Comparison of ENCODE assay signal across 8 cellular contexts in the genomic region with DNA sequence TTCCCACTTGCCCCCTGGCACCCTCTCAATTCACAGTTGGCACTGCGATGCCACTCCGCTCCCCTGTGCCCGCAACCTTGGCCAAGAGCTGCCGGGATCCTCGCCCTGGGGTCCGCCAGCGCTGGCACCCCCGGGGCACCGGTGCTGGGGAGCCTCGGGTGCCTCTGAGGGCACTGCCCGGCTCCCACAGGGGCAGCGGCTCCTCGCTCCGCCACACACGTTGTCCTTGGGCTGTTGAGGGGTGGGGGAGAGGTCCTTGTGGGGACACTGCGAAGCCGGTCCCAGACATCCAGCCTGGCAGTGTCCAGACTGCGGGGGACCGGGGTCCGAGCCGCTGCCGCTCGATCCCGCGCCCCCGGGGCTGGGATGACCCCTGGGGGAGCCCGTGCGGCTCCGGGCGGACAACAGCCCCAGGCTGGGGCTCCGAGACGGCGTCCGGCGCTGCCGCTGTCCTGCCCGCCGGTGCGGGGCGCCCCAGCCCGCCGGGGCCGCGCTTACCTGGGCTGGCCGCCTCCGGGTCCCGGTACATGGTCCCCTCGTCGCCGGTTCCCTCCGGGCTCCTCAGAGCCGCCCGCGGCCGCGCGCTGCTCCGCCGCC. TPM values are rescaled to one million over a fixed set of nuclear protein-coding genes. Genes with fewer than 3 reads are reported as not detected.
DNase-seq lines count a peak whose midpoint lies in the region; ATAC-seq and TF ChIP-seq lines count a peak whose summit lies in the region.

No MANE protein-coding gene starts in this region.

- H3K9ac ChIP-seq in BLaER1 = 0 out of 2 replicates have a peak overlapping the region, but pooled peaks have one; percentile 38
- peak overlapping the region; percentile 28 to 46 for H3K9ac ChIP-seq in colonic mucosa (ENCODE audit: low read depth in 2 of 2, low read length in 2 of 2)

- peaks cover 53% of the 10 kb centered on the region for H3K27me3 ChIP-seq in BLaER1
- H3K27me3 ChIP-seq in colonic mucosa = peaks cover 16% of the 10 kb centered on the region

- peaks cover 7% of the 10 kb centered on the region for H3K4me1 Mint-ChIP-seq in nephron

- peaks cover 60% of the 10 kb centered on the region for H3K27me3 Mint-ChIP-seq in nephron (ENCODE audit: low read depth)

- peak overlapping the region; percentile 77 to 79 (median 79) for H3K4me3 Mint-ChIP-seq in nephron

- intact Hi-C loops in colonic mucosa (cut with DNase I) = no loop called here

- H3K36me3 ChIP-seq in BLaER1 (no peaks in the 10 kb centered on the region), colonic mucosa (no peaks in the 10 kb centered on the region)

- DNase-seq in colonic mucosa (no peak), COR-L47 (lab: John Stamatoyannopoulos, UW) (no peak), inferior parietal cortex (ENCODE audit: extremely low spot score) (no peak), amniotic stem cell (lab: John Stamatoyannopoulos, UW) (no peak), occipital lobe (lab: John Stamatoyannopoulos, UW) (no peak)

- peaks cover 24% of the 10 kb centered on the region for H3K4me1 ChIP-seq in BLaER1
- no peaks in the 10 kb centered on the region for H3K4me1 ChIP-seq in colonic mucosa

- H3K4me3 ChIP-seq in BLaER1 (peak overlapping the region; percentile 69), colonic mucosa (peak overlapping the region; percentile 43)

- peak; percentile 2 for ATAC-seq in HG02981 (IDR thresholded peaks at IDR 0.05; ENCODE audit: unreplicated experiment)

- no peaks in the 10 kb centered on the region for H3K36me3 Mint-ChIP-seq in nephron (ENCODE audit: low read depth)

- TF ChIP-seq CTCF in colonic mucosa (IDR thresholded peaks at IDR 0.05) (no peak), nephron (IDR thresholded peaks at IDR 0.05; ENCODE audit: unreplicated experiment in 3 of 3) (no peak)

- H3K9me3 Mint-ChIP-seq in nephron = no peaks in the 10 kb centered on the region

- no peak overlapping the region for H3K27ac Mint-ChIP-seq in nephron

- peaks cover 38% of the 10 kb centered on the region for H4K20me1 ChIP-seq in BLaER1

- H3K27ac ChIP-seq in BLaER1 (no peak overlapping the region), colonic mucosa (no peak overlapping the region)

- H3K4me2 ChIP-seq in BLaER1 = peak overlapping the region; percentile 95

- H3K9me3 ChIP-seq in BLaER1 (no peaks in the 10 kb centered on the region), colonic mucosa (no peaks in the 10 kb centered on the region)

RNA-seq across cellular contexts. Expression of a gene that starts 0.5 kb away (rescaled TPM):
- total RNA-seq in colonic mucosa (10 to 100 TPM in 1 of 2 donors, 1 to 10 TPM in 1; 8.5 to 28.4 TPM), occipital lobe (15.1 TPM)
